Comparison of ENCODE assay signal across 1 cellular context in genomic region chr10:96516337-96516736, GRCh38.
TF ChIP-seq lines count a peak whose summit lies in the region.

No MANE protein-coding gene starts in this region.

TF ChIP-seq in HepG2, 621 proteins besides CTCF, POLR2A, EP300 and RAD21 (continued from another document):
- TF ChIP-seq POLR2G (IDR thresholded peaks at IDR 0.05; ENCODE audit: low read depth, low read length): peak; percentile 35; the same call in 1 of the 2 replicates
- no peak for TF ChIP-seq AKAP8 (CRISPR knock-in tag; IDR thresholded peaks at IDR 0.05)
- no peak for TF ChIP-seq ZNF343 (CRISPR knock-in tag; IDR thresholded peaks at IDR 0.05)
